Comparison of ENCODE assay signal across 9 cellular contexts in the genomic region with DNA sequence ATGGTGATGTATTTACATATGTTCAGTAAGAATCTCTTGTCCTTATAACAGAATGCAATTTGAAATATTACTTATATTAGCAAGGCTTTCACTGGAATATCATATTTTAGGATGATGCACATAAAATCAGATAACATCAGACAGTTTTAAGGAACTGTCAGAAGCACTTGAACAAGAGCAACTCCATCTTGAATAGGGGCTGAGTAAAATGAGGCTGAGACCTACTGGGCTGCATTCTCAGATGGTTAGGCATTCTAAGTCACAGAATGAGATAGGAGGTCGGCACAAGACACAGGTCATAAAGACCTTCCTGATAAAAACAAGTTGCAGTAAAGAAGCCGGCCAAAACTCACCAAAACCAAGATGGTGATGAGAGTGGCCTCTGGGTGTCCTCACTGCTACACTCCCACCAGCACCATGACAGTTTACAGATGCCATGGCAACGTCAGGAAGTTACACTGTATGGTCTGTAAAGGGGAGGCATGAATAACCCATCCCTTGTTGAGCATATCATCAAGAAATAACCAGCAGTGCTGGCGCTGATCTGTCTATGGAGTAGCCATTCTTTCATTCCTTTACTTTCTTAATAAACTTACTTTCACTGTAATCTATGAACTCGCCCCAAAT. TPM values are rescaled to one million over a fixed set of nuclear protein-coding genes. Genes with fewer than 3 reads are reported as not detected.
DNase-seq lines count a peak whose midpoint lies in the region; ATAC-seq and TF ChIP-seq lines count a peak whose summit lies in the region.
"Had no signal": no experiment of that assay in that cellular context is flagged by ENCODE, and none has a peak within 500 bp of the region (broad histone marks: within the 10 kb centered on the region; RNA-seq: fewer than 3 reads in every experiment).

No MANE protein-coding gene starts in this region.

- H3K27me3 Mint-ChIP-seq in natural killer cell (ENCODE audit: low read depth in 2 of 2), result peaks cover 0 to 3% of the 10 kb centered on the region in 2 donors
- peaks cover 3 to 9% of the 10 kb centered on the region in 2 donors for H3K27me3 Mint-ChIP-seq in natural killer cell treated with Interleukin-12 subunit alpha and Interleukin-12 subunit beta and Interleukin-15 and Interleukin-18, amount 100 ng/mL, for 72 hours

- DNase-seq in natural killer cell (no peak), T follicular helper cell (ENCODE audit: low read depth) (peak; percentile 3), esophagus muscularis mucosa (ENCODE audit: extremely low spot score) (no peak), transverse colon (peak; percentile 22), G401 (ENCODE audit: low spot score) (no peak), left colon (no peak), NCI-H510A (lab: John Stamatoyannopoulos, UW) (no peak)
- no peak for DNase-seq in natural killer cell treated with Interleukin-12 subunit alpha and Interleukin-12 subunit beta and Interleukin-15 and Interleukin-18, amount 100 ng/mL, for 72 hours (ENCODE audit: low spot score)

- H3K27ac Mint-ChIP-seq in natural killer cell, result peak overlapping the region in 1 of 2 donors; percentile 41
- H3K27ac Mint-ChIP-seq in natural killer cell treated with Interleukin-12 subunit alpha and Interleukin-12 subunit beta and Interleukin-15 and Interleukin-18, amount 100 ng/mL, for 72 hours, result peak overlapping the region in 1 of 2 donors; percentile 27

- H3K4me1 ChIP-seq in esophagus muscularis mucosa (peaks cover 0 to 12% (median 7%) of the 10 kb centered on the region in 4 donors), transverse colon (no peaks in the 10 kb centered on the region)
- H3K4me1 ChIP-seq: vagina had no signal

- TF ChIP-seq CTCF in natural killer cell (IDR thresholded peaks at IDR 0.05) (no peak), esophagus muscularis mucosa (IDR thresholded peaks at IDR 0.05) (peak in 2 of 3 experiments; percentile 13 to 23), transverse colon (IDR thresholded peaks at IDR 0.05) (no peak)

- no peaks in the 10 kb centered on the region for H3K36me3 ChIP-seq in esophagus muscularis mucosa
- no peaks in the 10 kb centered on the region for H3K36me3 ChIP-seq in transverse colon
- H3K36me3 ChIP-seq: vagina had no signal

- in situ Hi-C loops in transverse colon (cut with MboI; ENCODE audit: low pct_ligation_motif_present in 1 of 4, low pct_unique_long_range_greater_than_20kb in 1 of 4, low sequenced_read_pairs in 3 of 4), result no loop called here
- in situ Hi-C loops in G401 (cut with HindIII; ENCODE audit: low sequenced_read_pairs), result no loop called here

- 78% methylated on average over 5 of the region's 5 CpGs for WGBS in esophagus muscularis mucosa
- 62 to 65% methylated on average over 4 to 5 of the region's 5 CpGs for WGBS in transverse colon (ENCODE audit: low coverage in 1 of 2), 2 donors

- H3K9me3 ChIP-seq in esophagus muscularis mucosa (no peaks in the 10 kb centered on the region), transverse colon (no peaks in the 10 kb centered on the region)
- H3K9me3 ChIP-seq: vagina had no signal

- no peaks in the 10 kb centered on the region for H3K4me1 Mint-ChIP-seq in natural killer cell
- H3K4me1 Mint-ChIP-seq in natural killer cell treated with Interleukin-12 subunit alpha and Interleukin-12 subunit beta and Interleukin-15 and Interleukin-18, amount 100 ng/mL, for 72 hours (ENCODE audit: low read depth in 2 of 2), result peaks cover 0 to 8% of the 10 kb centered on the region in 2 donors

- H3K27me3 ChIP-seq in esophagus muscularis mucosa (no peaks in the 10 kb centered on the region), transverse colon (no peaks in the 10 kb centered on the region)
- H3K27me3 ChIP-seq: vagina had no signal

- H3K9me3 Mint-ChIP-seq in natural killer cell, result no peaks in the 10 kb centered on the region
- no peaks in the 10 kb centered on the region for H3K9me3 Mint-ChIP-seq in natural killer cell treated with Interleukin-12 subunit alpha and Interleukin-12 subunit beta and Interleukin-15 and Interleukin-18, amount 100 ng/mL, for 72 hours

- no peak for TF ChIP-seq EP300 in esophagus muscularis mucosa (IDR thresholded peaks at IDR 0.05)
- no peak for TF ChIP-seq EP300 in transverse colon (IDR thresholded peaks at IDR 0.05; ENCODE audit: low read depth)

- intact Hi-C loops in natural killer cell (cut with micrococcal nuclease), result no loop called here
- intact Hi-C loops in esophagus muscularis mucosa (cut with DNase I), result no loop called here
- intact Hi-C loops in transverse colon (cut with DNase I; ENCODE audit: low total_unique reads), result no loop called here
- intact Hi-C loops in left colon (cut with DNase I, micrococcal nuclease), result no loop called here

- no peak overlapping the region for H3K4me3 Mint-ChIP-seq in natural killer cell
- no peak overlapping the region for H3K4me3 Mint-ChIP-seq in natural killer cell treated with Interleukin-12 subunit alpha and Interleukin-12 subunit beta and Interleukin-15 and Interleukin-18, amount 100 ng/mL, for 72 hours

- no peak overlapping the region for H3K4me3 ChIP-seq in esophagus muscularis mucosa
- H3K4me3 ChIP-seq in transverse colon, result no peak overlapping the region
- H3K4me3 ChIP-seq: vagina had no signal

- H3K36me3 Mint-ChIP-seq in natural killer cell, result no peaks in the 10 kb centered on the region
- no peaks in the 10 kb centered on the region for H3K36me3 Mint-ChIP-seq in natural killer cell treated with Interleukin-12 subunit alpha and Interleukin-12 subunit beta and Interleukin-15 and Interleukin-18, amount 100 ng/mL, for 72 hours

- H3K27ac ChIP-seq in esophagus muscularis mucosa (replicated peaks in 1 of 4) (no peak overlapping the region), transverse colon (no peak overlapping the region)
- H3K27ac ChIP-seq: vagina had no signal

- ATAC-seq in natural killer cell (peak in 2 of 3 donors; percentile 30 to 69), left colon (no peak)
- ATAC-seq in natural killer cell treated with Interleukin-12 subunit alpha and Interleukin-12 subunit beta and Interleukin-15 and Interleukin-18, amount 100 ng/mL, for 72 hours, result no peak

- no peak for TF ChIP-seq POLR2A in esophagus muscularis mucosa (IDR thresholded peaks at IDR 0.05; ENCODE audit: low read depth)
- TF ChIP-seq POLR2A in transverse colon (IDR thresholded peaks at IDR 0.05), result no peak

RNA-seq across cellular contexts. Expression of gene ETV6, which starts 27.6 kb away (rescaled TPM):
- 10 to 100 TPM; 38.9 to 49.5 (median 40.6) TPM for total RNA-seq in natural killer cell
- 10 to 100 TPM; 50.2 to 82.3 TPM for total RNA-seq in natural killer cell treated with Interleukin-12 subunit alpha and Interleukin-12 subunit beta and Interleukin-15 and Interleukin-18, amount 100 ng/mL, for 72 hours
- 10 to 100 TPM; 22.4 to 29.6 (median 25.3) TPM for total RNA-seq in esophagus muscularis mucosa
- 10 to 100 TPM; 19.9 to 47.9 (median 41.0) TPM for total RNA-seq in transverse colon
- total RNA-seq in G401 (2014; rRNA removed; shearing (Covaris generic)), result 1.3 and 1.8 TPM in 2 replicates
- 10 to 100 TPM; 54.6 to 64.3 TPM for total RNA-seq in left colon

Comparison
In these comparisons a context has a peak if more than half of its experiments do, and no peak if none do; other contexts are left out.
1. ATAC-seq: peak in natural killer cell (2 of 3); none in natural killer cell treated with Interleukin-12 subunit alpha and Interleukin-12 subunit beta and Interleukin-15 and Interleukin-18, amount 100 ng/mL, for 72 hours (0 of 2) and left colon (single experiment).
2. DNase-seq: peak in T follicular helper cell (single experiment) and transverse colon (single experiment); none in natural killer cell (single experiment), natural killer cell treated with Interleukin-12 subunit alpha and Interleukin-12 subunit beta and Interleukin-15 and Interleukin-18, amount 100 ng/mL, for 72 hours (single experiment), esophagus muscularis mucosa (single experiment), G401 (single experiment), left colon (0 of 2) and NCI-H510A (single experiment).
3. CTCF ChIP-seq: peak in esophagus muscularis mucosa (2 of 3); none in natural killer cell (single experiment) and transverse colon (0 of 5).